13 cellular contexts compared by ENCODE assay signal in genomic region chr13:67048793-67049150, GRCh38.
DNase-seq lines count a peak whose midpoint lies in the region; ATAC-seq and TF ChIP-seq lines count a peak whose summit lies in the region.
"Had no signal": no experiment of that assay in that cellular context is flagged by ENCODE, and none has a peak within 500 bp of the region (broad histone marks: within the 10 kb centered on the region; RNA-seq: fewer than 3 reads in every experiment).

No MANE protein-coding gene starts in this region.

- intact Hi-C loops in CD14-positive monocyte (cut with micrococcal nuclease), result no loop called here

- no peak overlapping the region for H3K27ac Mint-ChIP-seq in neural progenitor cell
- H3K27ac Mint-ChIP-seq in immature natural killer cell, result no peak overlapping the region
- H3K27ac Mint-ChIP-seq in CD14-positive monocyte, result no peak overlapping the region
- H3K27ac Mint-ChIP-seq: CD8-positive, alpha-beta T cell; dendritic cell treated with granulocyte-macrophage colony-stimulating factor and Interleukin-4, amounts not matched to agents 40 ng/mL and 50 ng/mL, for 4 days had no signal

- peaks cover 2% of the 10 kb centered on the region for H3K27me3 Mint-ChIP-seq in neural progenitor cell (ENCODE audit: insufficient read depth, low read depth)
- no peaks in the 10 kb centered on the region for H3K27me3 Mint-ChIP-seq in immature natural killer cell (ENCODE audit: low read depth in 3 of 3)
- H3K27me3 Mint-ChIP-seq in CD14-positive monocyte (ENCODE audit: low read depth in 3 of 3), result no peaks in the 10 kb centered on the region
- H3K27me3 Mint-ChIP-seq: dendritic cell treated with granulocyte-macrophage colony-stimulating factor and Interleukin-4, amounts not matched to agents 40 ng/mL and 50 ng/mL, for 4 days had no signal

- H3K4me2 ChIP-seq in OCI-LY1 (ENCODE audit: low read length) (peak overlapping the region; percentile 36), neural progenitor cell (no peak overlapping the region)

- H3K4me1 Mint-ChIP-seq in neural progenitor cell (peaks cover 6% of the 10 kb centered on the region), immature natural killer cell (peaks cover 0 to 1% of the 10 kb centered on the region in 2 donors), CD14-positive monocyte (no peaks in the 10 kb centered on the region)

- no peak for ATAC-seq in HG02870 (IDR thresholded peaks at IDR 0.05; ENCODE audit: unreplicated experiment)
- ATAC-seq: CD8-positive, alpha-beta T cell had no signal

- peak overlapping the region; percentile 88 for H2AFZ ChIP-seq in OCI-LY1 (ENCODE audit: low read length)
- peak overlapping the region; percentile 61 for H2AFZ ChIP-seq in neural progenitor cell (replicated peaks)
- H2AFZ ChIP-seq: GM23248 had no signal

- no peak overlapping the region for H3K4me3 ChIP-seq in OCI-LY1 (ENCODE audit: low read depth, low read length, poor library complexity, severe bottlenecking)
- no peak overlapping the region for H3K4me3 ChIP-seq in fibroblast of mammary gland (ENCODE audit: control insufficient read depth, low read depth, low read length)
- H3K4me3 ChIP-seq in neural progenitor cell, result no peak overlapping the region
- H3K4me3 ChIP-seq: GM23248 had no signal

- H3K9me3 Mint-ChIP-seq in neural progenitor cell (no peaks in the 10 kb centered on the region), immature natural killer cell (peaks cover 0 to 31% (median 4%) of the 10 kb centered on the region in 6 donors), CD14-positive monocyte (peaks cover 0 to 1% (median 0%) of the 10 kb centered on the region in 7 donors)
- H3K9me3 Mint-ChIP-seq: CD8-positive, alpha-beta T cell; dendritic cell treated with granulocyte-macrophage colony-stimulating factor and Interleukin-4, amounts not matched to agents 40 ng/mL and 50 ng/mL, for 4 days had no signal

- H3K36me3 Mint-ChIP-seq in neural progenitor cell, result no peaks in the 10 kb centered on the region
- H3K36me3 Mint-ChIP-seq in immature natural killer cell, result no peaks in the 10 kb centered on the region
- no peaks in the 10 kb centered on the region for H3K36me3 Mint-ChIP-seq in CD14-positive monocyte
- H3K36me3 Mint-ChIP-seq: CD8-positive, alpha-beta T cell had no signal

- H4K20me1 ChIP-seq in OCI-LY1 (ENCODE audit: insufficient read depth, low read length) (no peaks in the 10 kb centered on the region), neural progenitor cell (ENCODE audit: low read depth) (no peaks in the 10 kb centered on the region)

- H3K79me2 ChIP-seq in OCI-LY1 (ENCODE audit: insufficient read depth, low read length) (no peaks in the 10 kb centered on the region), neural progenitor cell (ENCODE audit: low read depth) (no peaks in the 10 kb centered on the region)

- H3K4me1 ChIP-seq in OCI-LY1 (ENCODE audit: insufficient read depth, low read length, severe bottlenecking) (peaks cover 50% of the 10 kb centered on the region), neural progenitor cell (no peaks in the 10 kb centered on the region)

- H3K9me3 ChIP-seq in OCI-LY1 (ENCODE audit: low read length), result no peaks in the 10 kb centered on the region; the same call in 1 of the 2 replicates
- no peaks in the 10 kb centered on the region for H3K9me3 ChIP-seq in neural progenitor cell (ENCODE audit: low read depth)

- H3K27ac ChIP-seq in OCI-LY1 (ENCODE audit: low read depth, low read length, poor library complexity, severe bottlenecking) (peak overlapping the region; percentile 85), neural progenitor cell (no peak overlapping the region)
- H3K27ac ChIP-seq: GM23248 had no signal

- H3K9me2 ChIP-seq in OCI-LY1 (ENCODE audit: low read depth, low read length), result no peaks in the 10 kb centered on the region

- peak overlapping the region; percentile 39 for H3K9ac ChIP-seq in OCI-LY1 (ENCODE audit: low read length)
- no peak overlapping the region for H3K9ac ChIP-seq in neural progenitor cell
- H3K9ac ChIP-seq: GM23248 had no signal

- H3K4me3 Mint-ChIP-seq in neural progenitor cell (no peak overlapping the region), immature natural killer cell (no peak overlapping the region), CD14-positive monocyte (no peak overlapping the region)
- H3K4me3 Mint-ChIP-seq: CD8-positive, alpha-beta T cell; dendritic cell treated with granulocyte-macrophage colony-stimulating factor and Interleukin-4, amounts not matched to agents 40 ng/mL and 50 ng/mL, for 4 days had no signal

- DNase-seq in EL, result peak; percentile 24
- peak; percentile 70 for DNase-seq in fibroblast of mammary gland (ENCODE audit: low read depth)
- DNase-seq in neural progenitor cell (ENCODE audit: low spot score), result no peak
- no peak for DNase-seq in immature natural killer cell
- no peak for DNase-seq in CD14-positive monocyte (ENCODE audit: low spot score)
- no peak for DNase-seq in stimulated activated CD8-positive, alpha-beta memory T cell treated with anti-CD3 and anti-CD28 coated beads, Interleukin-4, amount 100 ng/mL, for 48 hours
- DNase-seq: activated T-cell treated with anti-CD3 and anti-CD28 coated beads, Interleukin-2, amount 50 U/mL, for 1 hour; CD8-positive, alpha-beta T cell; GM23248; NCI-H1105 had no signal

- H3K36me3 ChIP-seq in OCI-LY1 (ENCODE audit: insufficient read depth, low read length), result no peaks in the 10 kb centered on the region
- H3K36me3 ChIP-seq in neural progenitor cell, result no peaks in the 10 kb centered on the region

- TF ChIP-seq CTCF in OCI-LY1 (IDR thresholded peaks at IDR 0.05; ENCODE audit: low read length) (no peak), fibroblast of mammary gland (conservative IDR thresholded peaks at IDR 0.05; ENCODE audit: control insufficient read depth, insufficient read depth, low read depth, low read length) (no peak), neural progenitor cell (IDR thresholded peaks at IDR 0.05) (no peak), CD14-positive monocyte (IDR thresholded peaks at IDR 0.05) (no peak)

- no peaks in the 10 kb centered on the region for H3K27me3 ChIP-seq in OCI-LY1 (ENCODE audit: insufficient read depth, low read length)
- no peaks in the 10 kb centered on the region for H3K27me3 ChIP-seq in neural progenitor cell

- H3F3A ChIP-seq in OCI-LY1 (ENCODE audit: insufficient read depth, low read length), result no peaks in the 10 kb centered on the region
- no peaks in the 10 kb centered on the region for H3F3A ChIP-seq in neural progenitor cell (ENCODE audit: low read depth)

Comparison
In these comparisons a context has a peak if more than half of its experiments do, and no peak if none do; other contexts are left out.
1. DNase-seq: peak in EL (single experiment) and fibroblast of mammary gland (single experiment); none in neural progenitor cell (single experiment), immature natural killer cell (0 of 3), CD14-positive monocyte (single experiment) and stimulated activated CD8-positive, alpha-beta memory T cell treated with anti-CD3 and anti-CD28 coated beads, Interleukin-4, amount 100 ng/mL, for 48 hours (single experiment).